ENCODE assay signal across 14 cellular contexts in genomic region chr10:63887026-63887589, GRCh38.
DNase-seq lines count a peak whose midpoint lies in the region; ATAC-seq, FAIRE-seq and TF ChIP-seq lines count a peak whose summit lies in the region.
"Had no signal": no experiment of that assay in that cellular context is flagged by ENCODE, and none has a peak within 500 bp of the region (broad histone marks: within the 10 kb centered on the region; RNA-seq: fewer than 3 reads in every experiment).

No MANE protein-coding gene starts in this region.

- no peak overlapping the region for H3K4me3 ChIP-seq in cardiac muscle cell
- no peak overlapping the region for H3K4me3 ChIP-seq in left ventricle myocardium inferior
- H3K4me3 ChIP-seq in Peyer's patch, result no peak overlapping the region

- no peak for TF ChIP-seq POLR2A in Peyer's patch (IDR thresholded peaks at IDR 0.05)

- H3K27ac Mint-ChIP-seq in glutamatergic neuron (ENCODE audit: unreplicated experiment), result no peak overlapping the region
- H3K27ac Mint-ChIP-seq: activated naive CD8-positive, alpha-beta T cell; mesothelial cell of epicardium; type B pancreatic cell had no signal

- TF ChIP-seq CTCF in cardiac muscle cell (IDR thresholded peaks at IDR 0.05; ENCODE audit: low read depth, low read length), result peak; percentile 4
- no peak for TF ChIP-seq CTCF in left ventricle myocardium inferior (IDR thresholded peaks at IDR 0.05; ENCODE audit: borderline replicate concordance)
- peak; percentile 9 for TF ChIP-seq CTCF in glutamatergic neuron (IDR thresholded peaks at IDR 0.05; ENCODE audit: partially characterized antibody, unreplicated experiment)
- TF ChIP-seq CTCF in Peyer's patch (IDR thresholded peaks at IDR 0.05), result no peak

- ATAC-seq in GM19395 (IDR thresholded peaks at IDR 0.05; ENCODE audit: unreplicated experiment), result no peak

- H3K4me1 Mint-ChIP-seq in glutamatergic neuron (ENCODE audit: low read depth, unreplicated experiment), result peaks cover 30% of the 10 kb centered on the region

- no peak overlapping the region for H3K4me3 Mint-ChIP-seq in glutamatergic neuron (ENCODE audit: unreplicated experiment)
- H3K4me3 Mint-ChIP-seq: activated naive CD8-positive, alpha-beta T cell; mesothelial cell of epicardium; type B pancreatic cell had no signal

- in situ Hi-C loops in SK-MEL-5 (cut with HindIII; ENCODE audit: low pct_unique_long_range_greater_than_20kb, low sequenced_read_pairs), result no loop called here

- H3K36me3 ChIP-seq in cardiac muscle cell (no peaks in the 10 kb centered on the region), left ventricle myocardium inferior (no peaks in the 10 kb centered on the region), Peyer's patch (no peaks in the 10 kb centered on the region)

- H3K9me3 ChIP-seq in cardiac muscle cell (ENCODE audit: low read depth) (no peaks in the 10 kb centered on the region), left ventricle myocardium inferior (replicated peaks) (no peaks in the 10 kb centered on the region), Peyer's patch (no peaks in the 10 kb centered on the region)

- DNase-seq in cardiac muscle cell (ENCODE audit: low read depth in 1 of 2, low spot score in 1 of 2) (peak in 1 of 2 donors; percentile 5), left ventricle myocardium inferior (no peak), SK-MEL-5 (ENCODE audit: low read depth, low spot score) (peak; percentile 50), glutamatergic neuron (peak; percentile 38), urothelium cell line (ENCODE audit: low spot score) (no peak), Peyer's patch (no peak), DMS153 treated with DMSO at 0.1 percent for 48 hours (lab: John Stamatoyannopoulos, UW; ENCODE audit: unreplicated experiment) (no peak)
- DNase-seq: Calu3, NCI-H1105 treated with DMSO at 0.1 percent for 48 hours had no signal

- H3K4me1 ChIP-seq in cardiac muscle cell (ENCODE audit: low read depth), result no peaks in the 10 kb centered on the region
- H3K4me1 ChIP-seq in left ventricle myocardium inferior, result no peaks in the 10 kb centered on the region
- no peaks in the 10 kb centered on the region for H3K4me1 ChIP-seq in Peyer's patch

- no peak overlapping the region for H3K27ac ChIP-seq in cardiac muscle cell
- no peak overlapping the region for H3K27ac ChIP-seq in left ventricle myocardium inferior (replicated peaks)
- H3K27ac ChIP-seq in Peyer's patch, result no peak overlapping the region

- peaks cover 1% of the 10 kb centered on the region for H3K9me3 Mint-ChIP-seq in glutamatergic neuron (ENCODE audit: unreplicated experiment)
- H3K9me3 Mint-ChIP-seq: mesothelial cell of epicardium, type B pancreatic cell had no signal

- H3K27me3 ChIP-seq in cardiac muscle cell (no peaks in the 10 kb centered on the region), left ventricle myocardium inferior (ENCODE audit: low read depth) (peaks cover 28% of the 10 kb centered on the region), Peyer's patch (no peaks in the 10 kb centered on the region)

- H3K36me3 Mint-ChIP-seq in glutamatergic neuron (ENCODE audit: unreplicated experiment), result no peaks in the 10 kb centered on the region
- H3K36me3 Mint-ChIP-seq: activated naive CD8-positive, alpha-beta T cell; mesothelial cell of epicardium; type B pancreatic cell had no signal

- peaks cover 2% of the 10 kb centered on the region for H3K27me3 Mint-ChIP-seq in glutamatergic neuron (ENCODE audit: unreplicated experiment)

- peak; percentile 20 for FAIRE-seq in urothelium cell line (lab: Jason Lieb, UNC)
- FAIRE-seq: colon had no signal

- intact Hi-C loops in left ventricle myocardium inferior (cut with micrococcal nuclease), result no loop called here

Comparison
In these comparisons a context has a peak if more than half of its experiments do, and no peak if none do; other contexts are left out.
1. CTCF ChIP-seq: peak in cardiac muscle cell (single experiment) and glutamatergic neuron (single experiment); none in left ventricle myocardium inferior (single experiment) and Peyer's patch (0 of 6).
2. DNase-seq: peak in SK-MEL-5 (single experiment) and glutamatergic neuron (single experiment); none in left ventricle myocardium inferior (single experiment), urothelium cell line (single experiment), Peyer's patch (0 of 3) and DMS153 treated with DMSO at 0.1 percent for 48 hours (single experiment).